ENCODE assay signal across 8 cellular contexts in the genomic region with DNA sequence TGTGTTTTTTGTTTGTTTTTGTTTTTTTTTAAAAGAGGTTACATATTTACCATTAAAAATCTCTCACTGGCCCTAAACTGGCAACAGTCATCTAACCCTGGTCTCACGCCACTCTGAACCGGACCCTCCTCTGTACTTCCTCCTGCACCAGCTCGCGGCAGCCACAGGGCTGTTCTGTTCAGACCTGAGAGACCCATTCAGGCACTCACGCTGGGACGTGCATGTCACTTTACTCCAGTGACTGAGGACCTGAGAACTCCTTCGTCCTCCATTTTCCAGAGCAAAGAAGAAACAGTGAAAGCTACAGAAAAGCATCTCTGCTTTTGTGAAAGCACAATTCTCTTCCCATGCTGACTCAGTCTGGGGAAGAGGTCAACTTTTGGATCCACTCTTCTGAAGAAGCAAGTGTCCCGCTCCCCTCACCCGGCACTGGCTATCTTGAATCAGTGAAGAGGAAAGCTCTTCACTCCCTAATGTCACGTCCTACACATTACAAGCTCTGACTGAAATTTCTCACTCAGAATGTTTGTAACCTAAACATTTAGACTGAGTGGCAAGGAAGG. TPM values are rescaled to one million over a fixed set of nuclear protein-coding genes. Genes with fewer than 3 reads are reported as not detected.
A peak's percentile ranks its signal among the peaks of the same experiment; 100 is the strongest.
DNase-seq lines count a peak whose midpoint lies in the region; ATAC-seq and TF ChIP-seq lines count a peak whose summit lies in the region.

No MANE protein-coding gene starts in this region.

- H3K36me3 ChIP-seq in GM23248 (ENCODE audit: low read depth), result peaks cover 3% of the 10 kb centered on the region; the same call in 1 of the 2 replicates

- peak overlapping the region; percentile 45 to 97 (median 91) for H3K27ac Mint-ChIP-seq in IgD-negative memory B cell

- H3K9me3 Mint-ChIP-seq in IgD-negative memory B cell, result no peaks in the 10 kb centered on the region

- peak overlapping the region; percentile 59 for H3K4me3 ChIP-seq in coronary artery
- no peak overlapping the region for H3K4me3 ChIP-seq in GM23248

- peaks cover 93% of the 10 kb centered on the region for H3K79me2 ChIP-seq in GM23248 (ENCODE audit: insufficient read depth)

- peak; percentile 52 for DNase-seq in Ammon's horn (ENCODE audit: low spot score)
- no peak for DNase-seq in coronary artery (ENCODE audit: low spot score)
- DNase-seq in posterior vena cava (ENCODE audit: low spot score), result peak; percentile 89
- no peak for DNase-seq in GM23248
- no peak for DNase-seq in OCI-M2 (lab: John Stamatoyannopoulos, UW; ENCODE audit: unreplicated experiment)
- no peak for DNase-seq in NCI-H2227 treated with DMSO at 0.1 percent for 48 hours (lab: John Stamatoyannopoulos, UW)

- TF ChIP-seq CTCF in coronary artery (IDR thresholded peaks at IDR 0.05), result no peak

- WGBS in GM23248 (ENCODE audit: low coverage in 1 of 2, low lambda C conversion rate in 2 of 2, missing lambda C conversion rate in 2 of 2), 2 experiments, result 83 to 85% methylated on average over 10 of the region's 10 CpGs

- no peaks in the 10 kb centered on the region for H3K9me3 ChIP-seq in GM23248 (ENCODE audit: low read depth)

- no peaks in the 10 kb centered on the region for H3K36me3 Mint-ChIP-seq in IgD-negative memory B cell

- no peaks in the 10 kb centered on the region for H4K20me1 ChIP-seq in GM23248 (ENCODE audit: insufficient read depth)

- H3K9me2 ChIP-seq in GM23248 (ENCODE audit: insufficient read depth), result no peaks in the 10 kb centered on the region

- no peaks in the 10 kb centered on the region for H3K4me1 ChIP-seq in GM23248 (ENCODE audit: insufficient read depth)

- in situ Hi-C loops in GM23248 (cut with MboI), result no loop called here

- no peak overlapping the region for H3K4me2 ChIP-seq in GM23248 (ENCODE audit: unreplicated experiment)

- H3K4me3 Mint-ChIP-seq in IgD-negative memory B cell, result peak overlapping the region; percentile 27 to 92 (median 84)

- peak; percentile 66 for ATAC-seq in GM19395 (IDR thresholded peaks at IDR 0.05; ENCODE audit: unreplicated experiment)

- no peaks in the 10 kb centered on the region for H3K27me3 Mint-ChIP-seq in IgD-negative memory B cell

- no peak overlapping the region for H3K9ac ChIP-seq in GM23248

- H2AFZ ChIP-seq in GM23248, result no peak overlapping the region

- H3K4me1 Mint-ChIP-seq in IgD-negative memory B cell, result peaks cover 37 to 42% (median 39%) of the 10 kb centered on the region in 3 donors

- no peaks in the 10 kb centered on the region for H3K27me3 ChIP-seq in GM23248 (replicated peaks; ENCODE audit: insufficient read depth)

- no peaks in the 10 kb centered on the region; the same call in 1 of the 2 replicates for H3F3A ChIP-seq in GM23248 (ENCODE audit: insufficient read depth)

- intact Hi-C loops in posterior vena cava (cut with DNase I), result no loop called here

- peak overlapping the region in 1 of 2 donors; percentile 84 for H3K27ac ChIP-seq in coronary artery
- H3K27ac ChIP-seq in GM23248, result no peak overlapping the region

RNA-seq across cellular contexts. Expression of a gene that starts 24.6 kb away (rescaled TPM):
- polyA plus RNA-seq in IgD-negative memory B cell, result 20.7 TPM
- 10 to 100 TPM; 38.0 to 44.6 TPM for total RNA-seq in posterior vena cava
- total RNA-seq in GM23248 (2014; rRNA removed; shearing (Covaris generic)), result 34.2 and 51.7 TPM in 2 replicates
- 32.7 and 33.3 TPM in 2 replicates for polyA plus RNA-seq in GM23248 (2016; fragmentation: Nextera tagmentation; extraction: Ambion mirVana)

Comparison
In these comparisons a context has a peak if more than half of its experiments do, and no peak if none do; other contexts are left out.
1. DNase-seq: peak in Ammon's horn (single experiment) and posterior vena cava (single experiment); none in coronary artery (single experiment), GM23248 (single experiment), OCI-M2 (single experiment) and NCI-H2227 treated with DMSO at 0.1 percent for 48 hours (single experiment).